ENCODE assay signal across 13 cellular contexts in the genomic region with DNA sequence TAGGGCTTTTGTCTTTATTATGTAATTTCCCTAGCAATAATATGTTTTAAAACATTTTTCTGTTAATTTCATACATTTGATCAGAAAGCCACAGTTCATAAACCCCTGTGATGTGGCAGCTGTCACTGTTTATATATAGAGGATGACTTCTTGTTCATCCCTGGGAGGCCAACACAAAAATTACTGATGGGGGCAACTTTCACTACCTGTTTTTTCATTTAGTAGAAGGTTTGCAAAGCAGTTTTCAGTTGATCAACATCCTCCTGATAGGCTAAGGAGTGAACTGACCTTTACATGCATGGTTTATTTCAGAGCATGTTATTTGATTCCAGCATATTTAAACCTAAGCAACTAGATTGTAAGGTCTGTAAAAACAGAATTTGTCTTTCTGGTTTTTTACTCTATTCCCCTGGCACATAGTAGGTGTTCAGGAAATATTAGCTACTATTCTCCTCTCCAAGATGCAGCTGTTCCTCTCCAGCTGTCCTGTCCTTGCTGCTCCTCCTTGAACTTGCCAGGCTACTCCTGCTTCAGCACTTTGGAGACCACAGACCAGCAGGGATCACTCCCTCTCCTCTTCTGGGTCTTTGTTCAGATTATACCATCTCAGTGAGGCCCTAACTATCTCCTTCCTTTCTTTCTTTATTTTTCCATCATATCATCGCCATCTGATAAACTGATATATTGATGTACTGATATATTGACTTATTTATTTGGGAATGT. TPM values are rescaled to one million over a fixed set of nuclear protein-coding genes. Genes with fewer than 3 reads are reported as not detected.
DNase-seq lines count a peak whose midpoint lies in the region; ATAC-seq and TF ChIP-seq lines count a peak whose summit lies in the region.
"Had no signal": no experiment of that assay in that cellular context is flagged by ENCODE, and none has a peak within 500 bp of the region (broad histone marks: within the 10 kb centered on the region; RNA-seq: fewer than 3 reads in every experiment).

No MANE protein-coding gene starts in this region.

- TSS peak; percentile 85 for BruUV-seq in OCI-LY7 (replicated peaks; lab: Mats Ljungman, UMichigan)

- peaks cover 61% of the 10 kb centered on the region for H3K4me1 ChIP-seq in OCI-LY7 (ENCODE audit: insufficient read depth, low read length, poor library complexity, severe bottlenecking)

- no peaks in the 10 kb centered on the region for H3K79me2 ChIP-seq in OCI-LY7 (ENCODE audit: insufficient read depth, low read depth, low read length)

- H3K27me3 Mint-ChIP-seq in mesothelial cell of epicardium (ENCODE audit: low read depth) = no peaks in the 10 kb centered on the region

- H3K27ac Mint-ChIP-seq in mesothelial cell of epicardium = no peak overlapping the region
- H3K27ac Mint-ChIP-seq: HFFc6; neural progenitor cell; stimulated activated naive CD8-positive, alpha-beta T cell treated with anti-CD3 and anti-CD28 coated beads, Interleukin-15, amount 100 ng/mL, for 72 hours; T-helper 2 cell treated with Interferon-gamma antibody and Interleukin-4, amounts not matched to agents 5 μg/mL and 100 μg/mL, for 36 hours had no signal

- no peaks in the 10 kb centered on the region for H4K20me1 ChIP-seq in OCI-LY7 (ENCODE audit: insufficient read depth, low read length)

- no peak overlapping the region for H3K4me3 Mint-ChIP-seq in mesothelial cell of epicardium
- H3K4me3 Mint-ChIP-seq: HFFc6; neural progenitor cell; stimulated activated naive CD8-positive, alpha-beta T cell treated with anti-CD3 and anti-CD28 coated beads, Interleukin-15, amount 100 ng/mL, for 72 hours; T-helper 2 cell treated with Interferon-gamma antibody and Interleukin-4, amounts not matched to agents 5 μg/mL and 100 μg/mL, for 36 hours had no signal

- H3K36me3 ChIP-seq in OCI-LY7 (ENCODE audit: insufficient read depth, low read length) = no peaks in the 10 kb centered on the region; the same call in 1 of the 2 replicates
- H3K36me3 ChIP-seq: neural progenitor cell had no signal

- peak overlapping the region; percentile 41 for H3K4me3 ChIP-seq in OCI-LY7 (ENCODE audit: low read depth, low read length, poor library complexity, severe bottlenecking)
- H3K4me3 ChIP-seq: neural progenitor cell had no signal

- POLR2A ChIA-PET in GM10248 (lab: Yijun Ruan, JAX) = no interaction called here
- POLR2A ChIA-PET in OCI-LY7 (lab: Charles Lee) = interaction anchor here (1.0 to 3.1 kb wide), 5 partner anchors 10 to 1216 kb away, joined by 3 to 19 read pairs (median 4); no protein-coding TSS in a partner anchor

- H3K9me2 ChIP-seq in OCI-LY7 (ENCODE audit: insufficient read depth, low read length) = no peaks in the 10 kb centered on the region

- peak; percentile 93 for ATAC-seq in GM21360 (IDR thresholded peaks at IDR 0.05; ENCODE audit: unreplicated experiment)
- ATAC-seq in HG03066 (IDR thresholded peaks at IDR 0.05; ENCODE audit: low read depth, unreplicated experiment) = peak; percentile 98
- no peak for ATAC-seq in HG03045 (IDR thresholded peaks at IDR 0.05; ENCODE audit: unreplicated experiment)
- ATAC-seq: stimulated activated naive CD8-positive, alpha-beta T cell treated with anti-CD3 and anti-CD28 coated beads, Interleukin-15, amount 100 ng/mL, for 72 hours had no signal

- intact Hi-C loops in OCI-LY7 (cut with micrococcal nuclease; ENCODE audit: unreplicated experiment) = loop anchor here (2.0 to 10.0 kb wide), 5 partner anchors 51 to 1391 kb away; partner anchors contain the start of genes EFCAB7, ITGB3BP, PGM1 and USP1

- peaks cover 12% of the 10 kb centered on the region for H3K36me3 Mint-ChIP-seq in mesothelial cell of epicardium

- peak overlapping the region; percentile 41; the same call in 1 of the 2 replicates for H2AFZ ChIP-seq in OCI-LY7 (ENCODE audit: low read length)
- H2AFZ ChIP-seq: neural progenitor cell had no signal

- peak overlapping the region; percentile 90 for H3K27ac ChIP-seq in OCI-LY7 (ENCODE audit: low read depth, low read length, poor library complexity, severe bottlenecking)
- H3K27ac ChIP-seq: epithelial cell of prostate, neural progenitor cell had no signal

- H3K9me3 ChIP-seq in OCI-LY7 (ENCODE audit: low read length) = peaks cover 18% of the 10 kb centered on the region

- TF ChIP-seq CTCF in GM10248 (IDR thresholded peaks at IDR 0.05; ENCODE audit: control extremely low read depth, extremely low read depth, low read depth, missing control alignments) (no peak), OCI-LY7 (conservative IDR thresholded peaks at IDR 0.05; ENCODE audit: low read length) (no peak), mesothelial cell of epicardium (IDR thresholded peaks at IDR 0.05; ENCODE audit: unreplicated experiment) (no peak)

- peak overlapping the region; percentile 65 for H3K4me2 ChIP-seq in OCI-LY7 (ENCODE audit: low read length)
- H3K4me2 ChIP-seq: neural progenitor cell had no signal

- peaks cover 37% of the 10 kb centered on the region for H3K4me1 Mint-ChIP-seq in mesothelial cell of epicardium
- H3K4me1 Mint-ChIP-seq: stimulated activated naive CD8-positive, alpha-beta T cell treated with anti-CD3 and anti-CD28 coated beads, Interleukin-15, amount 100 ng/mL, for 72 hours had no signal

- H3K9me3 Mint-ChIP-seq in mesothelial cell of epicardium = peaks cover 12% of the 10 kb centered on the region
- H3K9me3 Mint-ChIP-seq: stimulated activated naive CD8-positive, alpha-beta T cell treated with anti-CD3 and anti-CD28 coated beads, Interleukin-15, amount 100 ng/mL, for 72 hours; T-helper 2 cell treated with Interferon-gamma antibody and Interleukin-4, amounts not matched to agents 5 μg/mL and 100 μg/mL, for 36 hours had no signal

- DNase-seq in GM10248 (ENCODE audit: extremely low spot score) (peak; percentile 50), OCI-LY7 (ENCODE audit: low spot score) (peak; percentile 86), NK-92 (lab: John Stamatoyannopoulos, UW; ENCODE audit: unreplicated experiment) (no peak), cerebellum (ENCODE audit: low spot score) (no peak), mesothelial cell of epicardium (ENCODE audit: low spot score in 2 of 2, unreplicated experiment in 2 of 2) (no peak)
- DNase-seq: HFFc6; stimulated activated naive CD8-positive, alpha-beta T cell treated with anti-CD3 and anti-CD28 coated beads, Interleukin-15, amount 100 ng/mL, for 72 hours had no signal

- CTCF ChIA-PET in GM10248 (lab: Yijun Ruan, JAX) (interaction anchor here (1.1 to 1.3 kb wide), 3 partner anchors 12 to 309 kb away, joined by 3 to 4 read pairs (median 3); no protein-coding TSS in a partner anchor), OCI-LY7 (lab: Charles Lee; ENCODE audit: unreplicated experiment) (interaction anchor here (0.7 kb wide), 1 partner anchor 32 kb away, joined by 3 read pairs; no protein-coding TSS in a partner anchor)

RNA-seq across cellular contexts. Expression of gene ROR1, which starts 54.7 kb away (rescaled TPM):
- 0.47 and 0.85 TPM in 2 replicates for total RNA-seq in OCI-LY7 (2014; rRNA removed; shearing (Covaris generic))
- total RNA-seq in OCI-LY7 (2022) (1.4 and 2.5 TPM in 2 replicates), cerebellum (14.0 TPM), mesothelial cell of epicardium (76.0 to 89.9 TPM (median 81.4 TPM) in 3 replicates)

Comparison
In these comparisons a context has a peak if more than half of its experiments do, and no peak if none do; other contexts are left out.
1. DNase-seq: peak in GM10248 (single experiment) and OCI-LY7 (single experiment); none in NK-92 (single experiment), cerebellum (single experiment) and mesothelial cell of epicardium (0 of 2).